ENCODE assay signal across 8 cellular contexts in the genomic region with DNA sequence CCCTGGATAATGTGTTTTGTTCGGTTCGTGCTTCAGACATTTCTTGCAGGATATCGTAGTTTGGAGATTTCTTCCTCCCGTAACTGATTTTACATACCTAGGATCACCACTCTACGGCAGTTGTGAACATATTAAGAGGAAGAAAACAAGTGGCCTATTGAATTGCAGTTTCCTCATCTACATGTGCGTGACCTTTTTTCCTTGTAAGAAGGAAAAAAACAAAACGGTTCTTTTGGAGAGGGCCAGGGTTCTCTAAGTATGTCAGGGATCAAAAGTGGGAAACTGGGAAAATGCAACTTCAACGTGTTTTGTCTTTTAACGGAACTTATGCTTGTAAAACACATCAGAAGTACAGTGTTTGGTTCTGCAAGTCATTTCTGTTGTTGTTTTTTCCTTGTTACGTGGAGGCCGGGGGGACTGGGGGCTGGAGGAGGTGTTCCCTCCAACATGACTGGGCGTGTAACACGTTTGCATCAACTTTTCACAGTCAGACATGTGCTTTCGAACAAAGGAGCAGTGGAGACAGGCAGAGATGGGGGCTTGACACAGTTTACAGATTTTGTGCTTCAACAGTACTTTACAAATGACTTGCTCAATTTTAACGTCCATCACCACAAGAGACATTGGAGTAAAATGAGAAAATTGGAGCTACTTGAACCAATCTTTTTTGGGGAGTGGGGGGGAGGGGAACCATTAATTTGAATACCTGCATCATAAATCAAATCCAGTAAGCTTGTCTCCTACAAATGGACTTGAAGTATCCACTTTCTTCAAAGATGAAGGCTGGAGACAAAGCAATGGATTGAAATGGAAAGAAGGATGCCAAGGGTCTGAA. TPM values are rescaled to one million over a fixed set of nuclear protein-coding genes. Genes with fewer than 3 reads are reported as not detected.
DNase-seq lines count a peak whose midpoint lies in the region; ATAC-seq, FAIRE-seq and TF ChIP-seq lines count a peak whose summit lies in the region.

No MANE protein-coding gene starts in this region.

- FAIRE-seq in A549 (lab: Jason Lieb, UNC): peak; percentile 51

- peak overlapping the region; percentile 99 for H3K27ac ChIP-seq in A549
- peak overlapping the region; percentile 99 to 100 for H3K27ac ChIP-seq in coronary artery
- peak overlapping the region; percentile 100 for H3K27ac ChIP-seq in substantia nigra (ENCODE audit: low read depth, low read length, poor library complexity, severe bottlenecking)

- H3K4me3 ChIP-seq in A549: peak overlapping the region; percentile 98
- H3K4me3 ChIP-seq in coronary artery: peak overlapping the region; percentile 87

- POLR2A ChIA-PET in A549 (lab: Yijun Ruan, JAX): no interaction called here

- no peak for TF ChIP-seq EP300 in A549 (IDR thresholded peaks at IDR 0.05)

- CTCF ChIA-PET in A549 (lab: Yijun Ruan, JAX): interaction anchor here (1.0 to 1.8 kb wide), 4 partner anchors 16 to 30 kb away, joined by 3 to 9 read pairs (median 5); no protein-coding TSS in a partner anchor

- DNase-seq in A549 (ENCODE audit: low read depth in 1 of 2, low spot score in 1 of 2) (peak in 1 of 2 experiments; percentile 60), HCEC 1CT (peak; percentile 23), UCSD-AML1 (lab: John Stamatoyannopoulos, UW; ENCODE audit: unreplicated experiment) (peak; percentile 47), coronary artery (ENCODE audit: low spot score) (no peak), midbrain (lab: John Stamatoyannopoulos, UW) (peak; percentile 48), substantia nigra (lab: John Stamatoyannopoulos, UW) (peak in 10 of 49 donors; percentile 9 to 45 (median 19)), NCI-H1092 (lab: John Stamatoyannopoulos, UW) (no peak), AG20443 (ENCODE audit: low spot score) (no peak)

- H3K9me3 ChIP-seq in A549: no peaks in the 10 kb centered on the region

- no peak for ATAC-seq in A549

- WGBS in A549 (ENCODE audit: missing lambda C conversion rate): 62% methylated on average over 15 of the region's 15 CpGs

- peaks cover 44% of the 10 kb centered on the region for H3K4me1 ChIP-seq in A549

- H3K4me2 ChIP-seq in A549: peak overlapping the region; percentile 72

- TF ChIP-seq POLR2A in A549 (IDR thresholded peaks at IDR 0.05; ENCODE audit: low read length): no peak

- no peak for TF ChIP-seq CTCF in A549 (IDR thresholded peaks at IDR 0.05)
- TF ChIP-seq CTCF in coronary artery (IDR thresholded peaks at IDR 0.05): no peak

- no peak for TF ChIP-seq RAD21 in A549 (conservative IDR thresholded peaks at IDR 0.05 in 1 of 2, IDR thresholded peaks at IDR 0.05 in 1 of 2)

TF ChIP-seq in A549, 52 proteins besides CTCF, POLR2A, EP300 and RAD21:
- TF ChIP-seq EHF (CRISPR knock-in tag; IDR thresholded peaks at IDR 0.05): no peak
- TF ChIP-seq KDM1A (IDR thresholded peaks at IDR 0.05; ENCODE audit: low read depth): no peak
- TF ChIP-seq, protein P1, sequence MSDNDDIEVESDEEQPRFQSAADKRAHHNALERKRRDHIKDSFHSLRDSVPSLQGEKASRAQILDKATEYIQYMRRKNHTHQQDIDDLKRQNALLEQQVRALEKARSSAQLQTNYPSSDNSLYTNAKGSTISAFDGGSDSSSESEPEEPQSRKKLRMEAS (IDR thresholded peaks at IDR 0.05): peak; percentile 68; the same call in 1 of the 2 replicates
- TF ChIP-seq CBX2 (IDR thresholded peaks at IDR 0.05; ENCODE audit: borderline replicate concordance, low read depth): no peak
- TF ChIP-seq HOXA7 (CRISPR knock-in tag; IDR thresholded peaks at IDR 0.05): no peak
- TF ChIP-seq, protein P2, sequence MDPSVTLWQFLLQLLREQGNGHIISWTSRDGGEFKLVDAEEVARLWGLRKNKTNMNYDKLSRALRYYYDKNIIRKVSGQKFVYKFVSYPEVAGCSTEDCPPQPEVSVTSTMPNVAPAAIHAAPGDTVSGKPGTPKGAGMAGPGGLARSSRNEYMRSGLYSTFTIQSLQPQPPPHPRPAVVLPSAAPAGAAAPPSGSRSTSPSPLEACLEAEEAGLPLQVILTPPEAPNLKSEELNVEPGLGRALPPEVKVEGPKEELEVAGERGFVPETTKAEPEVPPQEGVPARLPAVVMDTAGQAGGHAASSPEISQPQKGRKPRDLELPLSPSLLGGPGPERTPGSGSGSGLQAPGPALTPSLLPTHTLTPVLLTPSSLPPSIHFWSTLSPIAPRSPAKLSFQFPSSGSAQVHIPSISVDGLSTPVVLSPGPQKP (IDR thresholded peaks at IDR 0.05; ENCODE audit: low read depth, low read length): no peak
- no peak for TF ChIP-seq CHD2 (IDR thresholded peaks at IDR 0.05; ENCODE audit: low read length, partially characterized antibody)
- no peak for TF ChIP-seq ZFP36 (IDR thresholded peaks at IDR 0.05; ENCODE audit: borderline replicate concordance, partially characterized antibody)
- TF ChIP-seq, protein P3, sequence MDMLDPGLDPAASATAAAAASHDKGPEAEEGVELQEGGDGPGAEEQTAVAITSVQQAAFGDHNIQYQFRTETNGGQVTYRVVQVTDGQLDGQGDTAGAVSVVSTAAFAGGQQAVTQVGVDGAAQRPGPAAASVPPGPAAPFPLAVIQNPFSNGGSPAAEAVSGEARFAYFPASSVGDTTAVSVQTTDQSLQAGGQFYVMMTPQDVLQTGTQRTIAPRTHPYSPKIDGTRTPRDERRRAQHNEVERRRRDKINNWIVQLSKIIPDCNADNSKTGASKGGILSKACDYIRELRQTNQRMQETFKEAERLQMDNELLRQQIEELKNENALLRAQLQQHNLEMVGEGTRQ (IDR thresholded peaks at IDR 0.05): no peak
- no peak for TF ChIP-seq CHD4 (IDR thresholded peaks at IDR 0.05; ENCODE audit: borderline replicate concordance)
- TF ChIP-seq BHLHE40 (IDR thresholded peaks at IDR 0.05; ENCODE audit: low read depth, low read length): no peak
- TF ChIP-seq EHMT2 (IDR thresholded peaks at IDR 0.05; ENCODE audit: low read depth): no peak
- TF ChIP-seq HEYL (CRISPR knock-in tag; IDR thresholded peaks at IDR 0.05): no peak
- 0 out of 2 replicates have a peak, but pooled peaks have one; percentile 65 for TF ChIP-seq TP53 (CRISPR knock-in tag; IDR thresholded peaks at IDR 0.05)
- TF ChIP-seq GATA3 (IDR thresholded peaks at IDR 0.05; ENCODE audit: borderline replicate concordance): no peak
- no peak for TF ChIP-seq KDM5A (IDR thresholded peaks at IDR 0.05)
- TF ChIP-seq NPAS2 (CRISPR knock-in tag; IDR thresholded peaks at IDR 0.05; ENCODE audit: borderline replicate concordance): no peak
- TF ChIP-seq JUNB (IDR thresholded peaks at IDR 0.05): no peak

RNA-seq across cellular contexts. Expression of gene ZC3H4, which starts 3.8 kb away (rescaled TPM):
- polyA plus RNA-seq in A549 (2011; rRNA removed) (7.7 and 9.6 TPM in 2 replicates), A549 (2017; fragmentation: RNase III; extraction: RNeasy Plus Mini Kit Qiagen cat#74134 plus additional on column Dnase treatment) (29.7 to 37.9 TPM (median 33.4 TPM) in 3 replicates)
- 5.9 and 8.3 TPM in 2 replicates for polyA plus RNA-seq in A549 (2012; cell fraction: cytosol; rRNA removed)
- 16.1 and 19.8 TPM in 2 replicates for polyA plus RNA-seq in A549 (2012; cell fraction: nucleus; rRNA removed)
- 13.0 and 16.6 TPM in 2 replicates for polyA minus RNA-seq in A549 (2011; rRNA and poly(A)+ RNA removed)

RNA-seq across cellular contexts. Expression of gene SAE1, which starts 20.9 kb away (rescaled TPM):
- polyA plus RNA-seq in A549 (2011; rRNA removed) (229 and 249 TPM in 2 replicates), A549 (2017; fragmentation: RNase III; extraction: RNeasy Plus Mini Kit Qiagen cat#74134 plus additional on column Dnase treatment) (187 to 206 TPM (median 205 TPM) in 3 replicates)
- 190 and 220 TPM in 2 replicates for polyA plus RNA-seq in A549 (2012; cell fraction: cytosol; rRNA removed)
- 134 and 175 TPM in 2 replicates for polyA plus RNA-seq in A549 (2012; cell fraction: nucleus; rRNA removed)
- polyA minus RNA-seq in A549 (2011; rRNA and poly(A)+ RNA removed): 87.6 and 96.8 TPM in 2 replicates

Comparison
In these comparisons a context has a peak if more than half of its experiments do, and no peak if none do; other contexts are left out.
1. DNase-seq: peak in HCEC 1CT (single experiment), UCSD-AML1 (single experiment) and midbrain (single experiment); none in coronary artery (single experiment), NCI-H1092 (single experiment) and AG20443 (single experiment).
2. Peak in every context shown above with its lines, with median percentiles within 50 percentile points of each other: H3K27ac ChIP-seq.